In the genomic region with DNA sequence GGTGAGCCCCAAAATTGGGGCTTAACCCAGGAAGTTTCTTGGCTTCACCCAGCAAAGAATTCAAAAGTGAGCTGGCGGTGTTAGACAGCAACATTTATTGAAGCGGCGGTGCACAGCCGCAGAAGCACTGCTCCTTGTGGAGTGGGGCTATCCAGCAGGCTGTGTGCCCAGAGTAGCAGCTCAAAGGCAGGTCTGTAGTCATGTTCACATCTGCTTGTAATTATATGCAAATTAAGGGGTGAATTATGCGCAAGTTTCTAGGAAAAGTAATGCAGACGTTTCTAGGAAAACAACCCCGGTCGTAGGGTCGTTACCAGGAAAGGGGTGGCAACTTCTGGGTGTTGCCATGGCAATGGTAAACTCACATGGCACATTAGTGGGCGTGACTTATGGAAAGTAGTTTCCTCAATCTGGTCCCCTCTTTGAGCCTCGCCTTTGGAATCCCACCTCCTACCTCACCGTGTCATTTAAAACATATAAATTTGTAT, we compare ENCODE assay signal across 1 cellular context.
TF ChIP-seq lines count a peak whose summit lies in the region.

No MANE protein-coding gene starts in this region.

TF ChIP-seq in WTC11, 78 proteins besides CTCF, POLR2A, EP300 and RAD21 (continued from another document):
- TF ChIP-seq, protein P1, sequence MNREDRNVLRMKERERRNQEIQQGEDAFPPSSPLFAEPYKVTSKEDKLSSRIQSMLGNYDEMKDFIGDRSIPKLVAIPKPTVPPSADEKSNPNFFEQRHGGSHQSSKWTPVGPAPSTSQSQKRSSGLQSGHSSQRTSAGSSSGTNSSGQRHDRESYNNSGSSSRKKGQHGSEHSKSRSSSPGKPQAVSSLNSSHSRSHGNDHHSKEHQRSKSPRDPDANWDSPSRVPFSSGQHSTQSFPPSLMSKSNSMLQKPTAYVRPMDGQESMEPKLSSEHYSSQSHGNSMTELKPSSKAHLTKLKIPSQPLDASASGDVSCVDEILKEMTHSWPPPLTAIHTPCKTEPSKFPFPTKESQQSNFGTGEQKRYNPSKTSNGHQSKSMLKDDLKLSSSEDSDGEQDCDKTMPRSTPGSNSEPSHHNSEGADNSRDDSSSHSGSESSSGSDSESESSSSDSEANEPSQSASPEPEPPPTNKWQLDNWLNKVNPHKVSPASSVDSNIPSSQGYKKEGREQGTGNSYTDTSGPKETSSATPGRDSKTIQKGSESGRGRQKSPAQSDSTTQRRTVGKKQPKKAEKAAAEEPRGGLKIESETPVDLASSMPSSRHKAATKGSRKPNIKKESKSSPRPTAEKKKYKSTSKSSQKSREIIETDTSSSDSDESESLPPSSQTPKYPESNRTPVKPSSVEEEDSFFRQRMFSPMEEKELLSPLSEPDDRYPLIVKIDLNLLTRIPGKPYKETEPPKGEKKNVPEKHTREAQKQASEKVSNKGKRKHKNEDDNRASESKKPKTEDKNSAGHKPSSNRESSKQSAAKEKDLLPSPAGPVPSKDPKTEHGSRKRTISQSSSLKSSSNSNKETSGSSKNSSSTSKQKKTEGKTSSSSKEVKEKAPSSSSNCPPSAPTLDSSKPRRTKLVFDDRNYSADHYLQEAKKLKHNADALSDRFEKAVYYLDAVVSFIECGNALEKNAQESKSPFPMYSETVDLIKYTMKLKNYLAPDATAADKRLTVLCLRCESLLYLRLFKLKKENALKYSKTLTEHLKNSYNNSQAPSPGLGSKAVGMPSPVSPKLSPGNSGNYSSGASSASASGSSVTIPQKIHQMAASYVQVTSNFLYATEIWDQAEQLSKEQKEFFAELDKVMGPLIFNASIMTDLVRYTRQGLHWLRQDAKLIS (CRISPR knock-in tag; IDR thresholded peaks at IDR 0.05; ENCODE audit: borderline replicate concordance) = no peak
- TF ChIP-seq ZNF232 (CRISPR knock-in tag; IDR thresholded peaks at IDR 0.05) (no peak), TEAD4 (CRISPR knock-in tag; IDR thresholded peaks at IDR 0.05) (no peak)
